Comparison of ENCODE assay signal across 8 cellular contexts in the genomic region with DNA sequence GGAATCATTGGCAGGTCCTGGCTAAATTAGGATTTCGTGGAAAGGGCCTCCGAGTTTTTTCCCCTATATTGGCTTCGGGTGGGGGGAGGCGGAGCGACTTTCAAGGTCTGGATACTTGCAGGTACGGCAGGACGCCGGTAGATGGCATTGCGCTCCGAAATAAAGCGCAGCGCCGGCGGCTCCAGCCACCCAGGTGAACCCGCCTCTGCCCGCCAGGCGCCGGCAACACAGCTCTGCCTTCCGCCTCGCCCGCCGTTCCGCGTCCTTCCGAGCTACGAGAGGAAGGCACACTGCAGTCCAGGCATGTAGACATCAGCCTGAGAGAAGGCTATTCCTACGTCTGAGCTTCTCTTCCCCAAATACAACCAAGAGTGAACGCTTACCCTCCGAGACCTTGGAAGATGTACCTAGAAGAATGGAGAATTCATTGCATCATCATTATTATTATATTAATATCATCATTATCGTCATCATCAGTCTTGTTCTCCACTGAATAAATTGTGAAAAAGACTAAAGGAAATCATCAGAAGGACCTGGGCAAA.
A peak's percentile ranks its signal among the peaks of the same experiment; 100 is the strongest.
DNase-seq lines count a peak whose midpoint lies in the region; ATAC-seq and TF ChIP-seq lines count a peak whose summit lies in the region.

No MANE protein-coding gene starts in this region.

- H3K27ac Mint-ChIP-seq in chondrocyte (ENCODE audit: unreplicated experiment), result peak overlapping the region; percentile 51

- H3K27me3 Mint-ChIP-seq in chondrocyte (ENCODE audit: low read depth), result no peaks in the 10 kb centered on the region

- no peaks in the 10 kb centered on the region for H3K9me3 Mint-ChIP-seq in chondrocyte (ENCODE audit: low read depth)

- H3K4me3 Mint-ChIP-seq in chondrocyte (ENCODE audit: unreplicated experiment), result peak overlapping the region; percentile 79

- DNase-seq in AG09309 (ENCODE audit: low read depth) (peak; percentile 33), NCI-H2171 treated with DMSO at 0.1 percent for 48 hours (lab: John Stamatoyannopoulos, UW) (peak; percentile 74), chondrocyte (ENCODE audit: low spot score) (peak; percentile 92), kidney tubule cell (ENCODE audit: low spot score) (peak; percentile 90)
- DNase-seq in activated CD4-positive, CD25-positive, alpha-beta regulatory T cell (lab: John Stamatoyannopoulos, UW), result peak in 3 of 4 experiments; percentile 19 to 38 (median 24)
- DNase-seq in stimulated activated CD4-positive, alpha-beta T cell treated with anti-CD3 and anti-CD28 coated beads, Interleukin-1b, Interleukin-23, amount 100 ng/mL, for 24 hours (ENCODE audit: low read depth in 4 of 4, low spot score in 1 of 4), result peak; percentile 34 to 63 (median 54)

- TF ChIP-seq CTCF in AG09309 (IDR thresholded peaks at IDR 0.05; ENCODE audit: control insufficient read depth, insufficient read depth, low read depth, low read length, missing control alignments), result peak; percentile 90
- peak; percentile 94 for TF ChIP-seq CTCF in chondrocyte (IDR thresholded peaks at IDR 0.05)

- ATAC-seq in GM18909 (IDR thresholded peaks at IDR 0.05; ENCODE audit: poor library complexity, unreplicated experiment) (peak; percentile 99), HG03159 (IDR thresholded peaks at IDR 0.05; ENCODE audit: unreplicated experiment) (peak; percentile 100)

- H3K4me1 Mint-ChIP-seq in chondrocyte (ENCODE audit: low read depth), result peaks cover 35% of the 10 kb centered on the region

- H3K36me3 Mint-ChIP-seq in chondrocyte (ENCODE audit: low read depth), result no peaks in the 10 kb centered on the region

- peak overlapping the region; percentile 44 for H3K4me3 ChIP-seq in AG09309 (ENCODE audit: control insufficient read depth, low read depth, low read length)

Comparison
In these comparisons a context has a peak if more than half of its experiments do, and no peak if none do; other contexts are left out.
1. Peak in every context shown above with its lines: DNase-seq, ATAC-seq and H3K4me3 ChIP-seq.
2. DNase-seq: peak in every context shown above with its lines; median percentile 92 in chondrocyte; 90 in kidney tubule cell; 74 in NCI-H2171 treated with DMSO at 0.1 percent for 48 hours; 54 in stimulated activated CD4-positive, alpha-beta T cell treated with anti-CD3 and anti-CD28 coated beads, Interleukin-1b, Interleukin-23, amount 100 ng/mL, for 24 hours; 33 in AG09309; 24 in activated CD4-positive, CD25-positive, alpha-beta regulatory T cell.